Comparison of ENCODE assay signal across 12 cellular contexts in the genomic region with DNA sequence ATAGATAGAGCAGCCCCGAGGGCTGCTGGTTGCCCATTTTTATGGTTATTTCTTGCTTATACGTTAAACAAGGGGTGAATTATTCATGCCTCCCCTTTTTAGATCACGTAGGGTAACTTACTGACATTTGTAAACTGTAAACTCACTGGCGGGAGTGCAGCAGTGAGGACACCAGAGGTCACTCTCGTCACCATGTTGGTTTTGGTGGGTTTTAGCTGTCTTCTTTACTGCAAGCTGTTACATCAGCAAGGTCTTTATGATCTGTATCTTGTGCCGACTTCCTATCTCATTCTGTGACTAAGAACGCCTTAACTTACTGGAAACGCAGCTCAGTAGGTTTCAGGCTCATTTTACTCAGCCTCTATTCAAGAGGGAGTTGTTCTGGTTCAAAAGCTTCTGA.
DNase-seq lines count a peak whose midpoint lies in the region; ATAC-seq, FAIRE-seq and TF ChIP-seq lines count a peak whose summit lies in the region.
"Had no signal": no experiment of that assay in that cellular context is flagged by ENCODE, and none has a peak within 500 bp of the region (broad histone marks: within the 10 kb centered on the region; RNA-seq: fewer than 3 reads in every experiment).

No MANE protein-coding gene starts in this region.

- no peak overlapping the region for H2BK5ac ChIP-seq in neuronal stem cell (ENCODE audit: low read length)

- no CpG with 5 or more reads among the region's 8 CpGs for WGBS in neuronal stem cell (ENCODE audit: extremely low coverage in 2 of 2, insufficient read length in 2 of 2, insufficient replicate concordance in 1 of 2), 2 donors

- no peak overlapping the region for H4K91ac ChIP-seq in neuronal stem cell (ENCODE audit: low read depth, low read length, poor library complexity)

- no peak for ATAC-seq in left colon

- H3K36me3 Mint-ChIP-seq in progenitor cell of endocrine pancreas (ENCODE audit: insufficient read depth) (no peaks in the 10 kb centered on the region), mesothelial cell of epicardium (no peaks in the 10 kb centered on the region)

- H3K27me3 Mint-ChIP-seq in progenitor cell of endocrine pancreas: no peaks in the 10 kb centered on the region
- H3K27me3 Mint-ChIP-seq in mesothelial cell of epicardium (ENCODE audit: low read depth): no peaks in the 10 kb centered on the region

- H2AK5ac ChIP-seq in neuronal stem cell (ENCODE audit: low read depth, low read length): no peak overlapping the region

- no peak overlapping the region for H3K18ac ChIP-seq in neuronal stem cell (ENCODE audit: low read length)

- H2BK12ac ChIP-seq in neuronal stem cell (ENCODE audit: low read length): no peak overlapping the region

- H2BK15ac ChIP-seq in neuronal stem cell (ENCODE audit: low read length): no peak overlapping the region

- H3K4ac ChIP-seq in neuronal stem cell (ENCODE audit: low read length): no peak overlapping the region

- H3K14ac ChIP-seq in neuronal stem cell (ENCODE audit: low read length): no peak overlapping the region

- H3K27me3 ChIP-seq in bronchial epithelial cell (ENCODE audit: control insufficient read depth, insufficient read depth, low read length) (no peaks in the 10 kb centered on the region), neuronal stem cell (ENCODE audit: control insufficient read depth in 3 of 3, insufficient read depth in 3 of 3, low read depth in 1 of 3, low read length in 3 of 3) (no peaks in the 10 kb centered on the region)

- FAIRE-seq in bronchial epithelial cell (lab: Jason Lieb, UNC): no peak

- intact Hi-C loops in left colon (cut with DNase I, micrococcal nuclease): no loop called here

- DNase-seq in NCI-H146 (lab: John Stamatoyannopoulos, UW) (peak; percentile 7), NCI-H146 treated with DMSO at 0.1 percent for 48 hours (lab: John Stamatoyannopoulos, UW; ENCODE audit: unreplicated experiment) (no peak), NCI-H69 (lab: John Stamatoyannopoulos, UW) (peak; percentile 72), bronchial epithelial cell (ENCODE audit: low read depth) (peak; percentile 4), neuronal stem cell (ENCODE audit: low spot score) (no peak), left colon (no peak), progenitor cell of endocrine pancreas (ENCODE audit: low spot score, unreplicated experiment) (no peak), mesothelial cell of epicardium (ENCODE audit: low spot score in 2 of 2, unreplicated experiment in 2 of 2) (no peak)
- DNase-seq: dermis blood vessel endothelial cell, NCI-H187, nucleus accumbens, T1000 had no signal

- TF ChIP-seq CTCF in bronchial epithelial cell (IDR thresholded peaks at IDR 0.05; ENCODE audit: insufficient read depth, low read length, severe bottlenecking): no peak
- TF ChIP-seq CTCF in progenitor cell of endocrine pancreas (IDR thresholded peaks at IDR 0.05; ENCODE audit: unreplicated experiment): no peak
- TF ChIP-seq CTCF in mesothelial cell of epicardium (IDR thresholded peaks at IDR 0.05; ENCODE audit: unreplicated experiment): no peak

- H2BK120ac ChIP-seq in neuronal stem cell (ENCODE audit: low read depth, low read length): no peak overlapping the region

- H3K4me1 Mint-ChIP-seq in progenitor cell of endocrine pancreas (ENCODE audit: low read depth) (no peaks in the 10 kb centered on the region), mesothelial cell of epicardium (no peaks in the 10 kb centered on the region)

- no peak overlapping the region for H3K23ac ChIP-seq in neuronal stem cell (ENCODE audit: low read depth, low read length, poor library complexity)

- no peak overlapping the region for H3K27ac ChIP-seq in neuronal stem cell (replicated peaks; ENCODE audit: low read length)

- H3K36me3 ChIP-seq in bronchial epithelial cell (ENCODE audit: control insufficient read depth, insufficient read depth, low read length) (no peaks in the 10 kb centered on the region), neuronal stem cell (replicated peaks in 1 of 2; ENCODE audit: control insufficient read depth in 2 of 2, insufficient read depth in 2 of 2, low read length in 2 of 2) (no peaks in the 10 kb centered on the region)

- H3K27ac Mint-ChIP-seq in progenitor cell of endocrine pancreas (no peak overlapping the region), mesothelial cell of epicardium (no peak overlapping the region)

- peak overlapping the region; percentile 63 for H2AFZ ChIP-seq in neuronal stem cell (ENCODE audit: low read length)

- no peak overlapping the region for H3K9ac ChIP-seq in neuronal stem cell (ENCODE audit: low read depth, low read length, poor library complexity)

- H3K79me1 ChIP-seq in neuronal stem cell (ENCODE audit: low read depth, low read length): no peaks in the 10 kb centered on the region

- no peaks in the 10 kb centered on the region for H3K9me3 ChIP-seq in neuronal stem cell (replicated peaks in 1 of 2; ENCODE audit: control insufficient read depth in 2 of 2, insufficient read depth in 1 of 2, low read depth in 1 of 2, low read length in 2 of 2)

- H3K9me3 Mint-ChIP-seq in progenitor cell of endocrine pancreas (ENCODE audit: low read depth) (no peaks in the 10 kb centered on the region), mesothelial cell of epicardium (no peaks in the 10 kb centered on the region)

- H3K4me3 ChIP-seq in bronchial epithelial cell (ENCODE audit: low read depth, low read length) (no peak overlapping the region), neuronal stem cell (ENCODE audit: low read length in 2 of 2) (no peak overlapping the region)

- H4K8ac ChIP-seq in neuronal stem cell (ENCODE audit: low read depth, low read length): no peak overlapping the region

- H3K4me3 Mint-ChIP-seq in progenitor cell of endocrine pancreas (ENCODE audit: low read depth) (no peak overlapping the region), mesothelial cell of epicardium (no peak overlapping the region)

- no peak overlapping the region for H3K4me2 ChIP-seq in neuronal stem cell (ENCODE audit: insufficient read depth, low read length, poor library complexity, severe bottlenecking)

- no peaks in the 10 kb centered on the region for H3K4me1 ChIP-seq in neuronal stem cell (ENCODE audit: control insufficient read depth in 2 of 2, insufficient read depth in 1 of 2, low read depth in 1 of 2, low read length in 2 of 2)

Comparison
In these comparisons a context has a peak if more than half of its experiments do, and no peak if none do; other contexts are left out.
1. DNase-seq: peak in NCI-H146 (single experiment), NCI-H69 (single experiment) and bronchial epithelial cell (single experiment); none in NCI-H146 treated with DMSO at 0.1 percent for 48 hours (single experiment), neuronal stem cell (single experiment), left colon (0 of 2), progenitor cell of endocrine pancreas (single experiment) and mesothelial cell of epicardium (0 of 2).